Comparison of ENCODE assay signal across 1 cellular context in the genomic region with DNA sequence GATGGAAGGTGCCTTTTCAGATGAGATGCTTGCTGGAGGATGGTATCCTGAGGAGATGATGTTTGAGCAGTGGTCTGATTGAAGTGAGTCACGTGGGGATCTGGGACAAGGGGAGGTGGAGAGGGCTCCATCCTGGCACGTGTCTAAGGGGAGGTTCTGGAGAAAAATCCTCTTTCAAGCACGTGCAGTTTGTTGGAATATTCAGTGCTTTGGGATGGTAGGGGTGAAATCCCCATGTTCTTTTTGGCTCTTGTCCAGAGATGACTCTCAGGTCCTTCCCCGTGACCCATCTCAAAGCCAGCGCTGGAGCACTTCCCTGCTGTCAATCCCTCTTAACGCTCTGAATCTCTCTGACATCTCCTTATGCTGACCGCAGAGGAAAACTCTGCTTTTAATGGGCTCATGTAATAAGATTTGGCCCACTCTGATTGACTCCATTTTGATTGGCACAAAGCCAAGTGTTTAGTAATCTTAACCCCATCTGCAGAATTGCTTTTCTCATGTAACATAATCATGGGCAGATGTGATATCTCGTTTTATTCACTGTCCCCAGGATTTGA.
TF ChIP-seq lines count a peak whose summit lies in the region.

No MANE protein-coding gene starts in this region.

TF ChIP-seq in HEK293, 187 proteins besides CTCF, POLR2A, EP300 and RAD21 (continued from another document):
- TF ChIP-seq ZNF510 (tag by site-specific recombination; IDR thresholded peaks at IDR 0.05; ENCODE audit: insufficient replicate concordance): no peak
- no peak for TF ChIP-seq ZIC2 (tag by site-specific recombination; IDR thresholded peaks at IDR 0.05)
- TF ChIP-seq ZBTB1 (tag by site-specific recombination; IDR thresholded peaks at IDR 0.05): no peak
- TF ChIP-seq, protein P1, sequence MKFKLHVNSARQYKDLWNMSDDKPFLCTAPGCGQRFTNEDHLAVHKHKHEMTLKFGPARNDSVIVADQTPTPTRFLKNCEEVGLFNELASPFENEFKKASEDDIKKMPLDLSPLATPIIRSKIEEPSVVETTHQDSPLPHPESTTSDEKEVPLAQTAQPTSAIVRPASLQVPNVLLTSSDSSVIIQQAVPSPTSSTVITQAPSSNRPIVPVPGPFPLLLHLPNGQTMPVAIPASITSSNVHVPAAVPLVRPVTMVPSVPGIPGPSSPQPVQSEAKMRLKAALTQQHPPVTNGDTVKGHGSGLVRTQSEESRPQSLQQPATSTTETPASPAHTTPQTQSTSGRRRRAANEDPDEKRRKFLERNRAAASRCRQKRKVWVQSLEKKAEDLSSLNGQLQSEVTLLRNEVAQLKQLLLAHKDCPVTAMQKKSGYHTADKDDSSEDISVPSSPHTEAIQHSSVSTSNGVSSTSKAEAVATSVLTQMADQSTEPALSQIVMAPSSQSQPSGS (tag by site-specific recombination; IDR thresholded peaks at IDR 0.05; ENCODE audit: low read depth): no peak
- no peak for TF ChIP-seq ZFHX2 (tag by site-specific recombination; conservative IDR thresholded peaks at IDR 0.05)
- peak; percentile 79; the same call in 1 of the 2 replicates for TF ChIP-seq ZNF843 (tag by site-specific recombination; IDR thresholded peaks at IDR 0.05)
- no peak for TF ChIP-seq ZNF747 (tag by site-specific recombination; IDR thresholded peaks at IDR 0.05)
- no peak for TF ChIP-seq ZNF785 (tag by site-specific recombination; IDR thresholded peaks at IDR 0.05)
- 0 out of 2 replicates have a peak, but pooled peaks have one; percentile 28 for TF ChIP-seq KLF8 (tag by site-specific recombination; IDR thresholded peaks at IDR 0.05)
- TF ChIP-seq ZNF311 (tag by site-specific recombination; IDR thresholded peaks at IDR 0.05; ENCODE audit: borderline replicate concordance): no peak
- TF ChIP-seq ZNF24 (tag by site-specific recombination; IDR thresholded peaks at IDR 0.05): 0 out of 2 replicates have a peak, but pooled peaks have one; percentile 34
- TF ChIP-seq ZNF350 (tag by site-specific recombination; IDR thresholded peaks at IDR 0.05): peak; percentile 80
- no peak for TF ChIP-seq GLI2 (tag by site-specific recombination; IDR thresholded peaks at IDR 0.05; ENCODE audit: borderline replicate concordance, low read depth)
- TF ChIP-seq ZNF391 (tag by site-specific recombination; IDR thresholded peaks at IDR 0.05; ENCODE audit: borderline replicate concordance, low read depth): no peak
- no peak for TF ChIP-seq ZNF837 (tag by site-specific recombination; IDR thresholded peaks at IDR 0.05)
- TF ChIP-seq, protein P2, sequence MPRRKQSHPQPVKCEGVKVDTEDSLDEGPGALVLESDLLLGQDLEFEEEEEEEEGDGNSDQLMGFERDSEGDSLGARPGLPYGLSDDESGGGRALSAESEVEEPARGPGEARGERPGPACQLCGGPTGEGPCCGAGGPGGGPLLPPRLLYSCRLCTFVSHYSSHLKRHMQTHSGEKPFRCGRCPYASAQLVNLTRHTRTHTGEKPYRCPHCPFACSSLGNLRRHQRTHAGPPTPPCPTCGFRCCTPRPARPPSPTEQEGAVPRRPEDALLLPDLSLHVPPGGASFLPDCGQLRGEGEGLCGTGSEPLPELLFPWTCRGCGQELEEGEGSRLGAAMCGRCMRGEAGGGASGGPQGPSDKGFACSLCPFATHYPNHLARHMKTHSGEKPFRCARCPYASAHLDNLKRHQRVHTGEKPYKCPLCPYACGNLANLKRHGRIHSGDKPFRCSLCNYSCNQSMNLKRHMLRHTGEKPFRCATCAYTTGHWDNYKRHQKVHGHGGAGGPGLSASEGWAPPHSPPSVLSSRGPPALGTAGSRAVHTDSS (tag by site-specific recombination; IDR thresholded peaks at IDR 0.05): no peak
- TF ChIP-seq ZFP37 (tag by site-specific recombination; IDR thresholded peaks at IDR 0.05): no peak
- TF ChIP-seq REPIN1 (tag by site-specific recombination; IDR thresholded peaks at IDR 0.05; ENCODE audit: low read depth): no peak
- no peak for TF ChIP-seq KLF17 (tag by site-specific recombination; IDR thresholded peaks at IDR 0.05)
- TF ChIP-seq ZNF138 (tag by site-specific recombination; IDR thresholded peaks at IDR 0.05; ENCODE audit: borderline replicate concordance): no peak
- no peak for TF ChIP-seq SCRT1 (tag by site-specific recombination; IDR thresholded peaks at IDR 0.05; ENCODE audit: borderline replicate concordance)
- TF ChIP-seq SP3 (tag by site-specific recombination; IDR thresholded peaks at IDR 0.05): no peak
- no peak for TF ChIP-seq SP2 (tag by site-specific recombination; IDR thresholded peaks at IDR 0.05)
- TF ChIP-seq ZNF274 (IDR thresholded peaks at IDR 0.05; ENCODE audit: low read length): no peak
- TF ChIP-seq ZNF274 (tag by site-specific recombination; IDR thresholded peaks at IDR 0.05; ENCODE audit: borderline replicate concordance): no peak
- peak; percentile 49; the same call in 1 of the 2 replicates for TF ChIP-seq ZSCAN30 (tag by site-specific recombination; IDR thresholded peaks at IDR 0.05)
- TF ChIP-seq ZNF239 (tag by site-specific recombination; IDR thresholded peaks at IDR 0.05): no peak
- no peak for TF ChIP-seq ZBTB49 (tag by site-specific recombination; IDR thresholded peaks at IDR 0.05; ENCODE audit: low read depth)
- TF ChIP-seq ZNF654 (tag by site-specific recombination; IDR thresholded peaks at IDR 0.05; ENCODE audit: low read depth): no peak
- peak; percentile 74; the same call in 1 of the 2 replicates for TF ChIP-seq KLF10 (tag by site-specific recombination; IDR thresholded peaks at IDR 0.05)
